25 cellular contexts compared by ENCODE assay signal in the genomic region with DNA sequence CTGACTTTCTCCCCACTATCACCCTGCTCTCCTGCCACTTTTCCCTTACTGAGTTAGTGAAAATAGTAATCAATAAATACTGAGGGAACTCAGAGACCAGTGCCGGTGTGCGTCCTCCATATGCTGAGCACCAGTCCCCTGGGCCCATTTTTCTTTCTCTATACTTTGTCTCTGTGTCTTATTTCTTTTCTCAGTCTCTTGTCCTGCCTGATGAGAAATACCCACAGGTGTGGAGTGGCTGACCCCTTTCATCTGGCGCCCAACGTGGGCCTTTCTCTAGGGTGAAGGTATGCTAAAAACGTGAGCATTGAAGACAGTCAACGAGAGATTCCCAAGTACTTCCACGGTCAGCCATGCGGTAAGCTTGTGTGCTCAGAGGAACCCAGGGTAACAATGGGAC. TPM values are rescaled to one million over a fixed set of nuclear protein-coding genes. Genes with fewer than 3 reads are reported as not detected.
"Had no signal": no experiment of that assay in that cellular context is flagged by ENCODE, and none has a peak within 500 bp of the region (broad histone marks: within the 10 kb centered on the region; RNA-seq: fewer than 3 reads in every experiment).

No MANE protein-coding gene starts in this region.

RNA-seq across cellular contexts. Expression of a gene that starts 6.5 kb away (rescaled TPM):
- total RNA-seq: cerebellum; colonic mucosa; endodermal cell; esophagus muscularis mucosa; fibroblast of lung; fibroblast of villous mesenchyme; frontal cortex; kidney; left lung; lower leg skin; lung microvascular endothelial cell; mesenteric fat pad; myocyte; naive thymus-derived CD8-positive, alpha-beta T cell; osteoblast; prostate gland; right atrium auricular region; sciatic nerve; smooth muscle cell; suprapubic skin; transverse colon; upper lobe of right lung; uterus had no signal
- polyA plus RNA-seq: fibroblast of lung; naive thymus-derived CD8-positive, alpha-beta T cell; neural cell; smooth muscle cell had no signal

RNA-seq across cellular contexts. Expression of a gene that starts 18.3 kb away (rescaled TPM):
- total RNA-seq: cerebellum; colonic mucosa; endodermal cell; esophagus muscularis mucosa; fibroblast of lung; fibroblast of villous mesenchyme; frontal cortex; kidney; left lung; lower leg skin; lung microvascular endothelial cell; mesenteric fat pad; myocyte; naive thymus-derived CD8-positive, alpha-beta T cell; osteoblast; prostate gland; right atrium auricular region; sciatic nerve; smooth muscle cell; suprapubic skin; transverse colon; upper lobe of right lung; uterus had no signal
- polyA plus RNA-seq: fibroblast of lung; naive thymus-derived CD8-positive, alpha-beta T cell; neural cell; smooth muscle cell had no signal

RNA-seq across cellular contexts. Expression of a gene that starts 36.0 kb away (rescaled TPM):
- total RNA-seq: cerebellum; colonic mucosa; endodermal cell; esophagus muscularis mucosa; fibroblast of lung; fibroblast of villous mesenchyme; frontal cortex; kidney; left lung; lower leg skin; lung microvascular endothelial cell; mesenteric fat pad; myocyte; naive thymus-derived CD8-positive, alpha-beta T cell; osteoblast; prostate gland; right atrium auricular region; sciatic nerve; smooth muscle cell; suprapubic skin; transverse colon; upper lobe of right lung; uterus had no signal
- polyA plus RNA-seq: fibroblast of lung; naive thymus-derived CD8-positive, alpha-beta T cell; neural cell; smooth muscle cell had no signal

RNA-seq across cellular contexts. Expression of a gene that starts 38.1 kb away (rescaled TPM):
- total RNA-seq: cerebellum; colonic mucosa; endodermal cell; esophagus muscularis mucosa; fibroblast of lung; fibroblast of villous mesenchyme; frontal cortex; kidney; left lung; lower leg skin; lung microvascular endothelial cell; mesenteric fat pad; myocyte; naive thymus-derived CD8-positive, alpha-beta T cell; osteoblast; prostate gland; right atrium auricular region; sciatic nerve; smooth muscle cell; suprapubic skin; transverse colon; upper lobe of right lung; uterus had no signal
- polyA plus RNA-seq: fibroblast of lung; naive thymus-derived CD8-positive, alpha-beta T cell; neural cell; smooth muscle cell had no signal

RNA-seq across cellular contexts. Expression of a gene that starts 50.1 kb away (rescaled TPM):
- total RNA-seq: cerebellum; colonic mucosa; endodermal cell; esophagus muscularis mucosa; fibroblast of lung; fibroblast of villous mesenchyme; frontal cortex; kidney; left lung; lower leg skin; lung microvascular endothelial cell; mesenteric fat pad; myocyte; naive thymus-derived CD8-positive, alpha-beta T cell; osteoblast; prostate gland; right atrium auricular region; sciatic nerve; smooth muscle cell; suprapubic skin; transverse colon; upper lobe of right lung; uterus had no signal
- polyA plus RNA-seq: fibroblast of lung; naive thymus-derived CD8-positive, alpha-beta T cell; neural cell; smooth muscle cell; thymus had no signal
